ENCODE assay signal across 16 cellular contexts in the genomic region with DNA sequence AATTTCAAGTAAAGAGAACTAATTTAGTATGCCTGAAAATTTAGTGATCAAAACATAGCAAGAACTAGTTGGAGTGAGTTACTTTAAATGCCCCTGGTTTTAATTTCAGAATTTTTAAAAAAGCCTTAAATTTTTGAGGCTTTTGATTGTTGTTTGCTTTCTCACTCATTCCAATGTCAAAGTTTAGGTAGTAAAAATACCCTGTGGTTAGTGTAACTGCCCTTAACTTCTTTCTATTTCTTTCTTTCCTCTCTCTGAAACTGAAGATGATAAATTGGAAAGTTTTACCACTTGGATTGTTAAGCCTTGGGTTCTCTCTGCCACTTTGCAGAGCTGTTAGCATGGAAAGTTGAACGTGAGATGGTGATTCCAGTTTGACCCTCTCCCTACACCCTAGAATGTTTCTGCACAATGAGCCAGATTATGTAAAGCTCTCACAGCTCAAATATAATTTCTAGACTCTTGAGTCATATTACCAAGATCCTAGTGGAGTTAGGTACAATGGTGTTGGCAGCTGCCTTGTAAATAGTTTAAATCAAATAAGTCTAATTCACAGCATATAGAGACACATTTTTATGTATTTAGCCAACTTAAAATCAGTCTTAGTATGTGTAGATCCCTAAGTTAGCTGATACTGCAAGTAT.
DNase-seq lines count a peak whose midpoint lies in the region; ATAC-seq and TF ChIP-seq lines count a peak whose summit lies in the region.
"Had no signal": no experiment of that assay in that cellular context is flagged by ENCODE, and none has a peak within 500 bp of the region (broad histone marks: within the 10 kb centered on the region; RNA-seq: fewer than 3 reads in every experiment).

No MANE protein-coding gene starts in this region.

- H3K4me3 ChIP-seq in IMR-90 (ENCODE audit: insufficient read depth, low read depth, low read length) (no peak overlapping the region), gastrocnemius medialis (peak overlapping the region in 2 of 4 donors; percentile 2 to 3)
- H3K4me3 ChIP-seq: heart right ventricle, upper lobe of left lung had no signal

- peak overlapping the region; percentile 50 for H3K4me3 Mint-ChIP-seq in activated CD4-positive, alpha-beta T cell treated with anti-CD3 and anti-CD28 coated beads, Interleukin-2, amount 10 ng/mL, durations not matched to agents 24 days and 14 days
- H3K4me3 Mint-ChIP-seq in activated naive CD8-positive, alpha-beta T cell treated with anti-CD3 and anti-CD28 coated beads, Interleukin-2, amount 10 ng/mL, durations not matched to agents 7 days and 5 days: peak overlapping the region; percentile 68
- no peak overlapping the region for H3K4me3 Mint-ChIP-seq in type B pancreatic cell
- H3K4me3 Mint-ChIP-seq: brain, nephron had no signal

- TF ChIP-seq POLR2A in IMR-90 (IDR thresholded peaks at IDR 0.05; ENCODE audit: low read depth, low read length): no peak
- no peak for TF ChIP-seq POLR2A in gastrocnemius medialis (IDR thresholded peaks at IDR 0.05)

- BruUV-seq in IMR-90 (replicated peaks; lab: Mats Ljungman, UMichigan): no TSS peak

- H3K4me2 ChIP-seq in IMR-90 (ENCODE audit: low read depth, low read length): peak overlapping the region; percentile 55; the same call in 1 of the 2 replicates

- 0 out of 2 replicates have a peak overlapping the region, but pooled peaks have one; percentile 11 for H2BK20ac ChIP-seq in IMR-90 (ENCODE audit: low read depth, low read length)

- no peaks in the 10 kb centered on the region for H3K9me3 ChIP-seq in IMR-90 (ENCODE audit: control insufficient read depth, insufficient read depth, low read length)
- H3K9me3 ChIP-seq in gastrocnemius medialis: no peaks in the 10 kb centered on the region
- H3K9me3 ChIP-seq: heart right ventricle, upper lobe of left lung had no signal

- H3K27me3 ChIP-seq in IMR-90 (ENCODE audit: control insufficient read depth, insufficient read depth, low read length): no peaks in the 10 kb centered on the region
- H3K27me3 ChIP-seq in gastrocnemius medialis: no peaks in the 10 kb centered on the region
- H3K27me3 ChIP-seq: heart right ventricle, upper lobe of left lung had no signal

- 0 out of 2 replicates have a peak overlapping the region, but pooled peaks have one; percentile 49 for H2AK5ac ChIP-seq in IMR-90 (ENCODE audit: low read depth, low read length)

- H3K9me3 Mint-ChIP-seq in activated CD4-positive, alpha-beta T cell treated with anti-CD3 and anti-CD28 coated beads, Interleukin-2, amount 10 ng/mL, durations not matched to agents 24 days and 14 days: no peaks in the 10 kb centered on the region
- H3K9me3 Mint-ChIP-seq in activated naive CD8-positive, alpha-beta T cell treated with anti-CD3 and anti-CD28 coated beads, Interleukin-2, amount 10 ng/mL, durations not matched to agents 7 days and 5 days: no peaks in the 10 kb centered on the region
- H3K9me3 Mint-ChIP-seq in type B pancreatic cell: peaks cover 6% of the 10 kb centered on the region
- H3K9me3 Mint-ChIP-seq: brain, nephron had no signal

- WGBS in IMR-90 (ENCODE audit: extremely low coverage in 2 of 2, insufficient read length in 1 of 2), 2 experiments: no CpG with 5 or more reads among the region's 1 CpG

- H2BK120ac ChIP-seq in IMR-90 (ENCODE audit: low read depth, low read length): no peak overlapping the region

- H3K56ac ChIP-seq in IMR-90 (ENCODE audit: extremely low read depth, insufficient read depth, low read length): no peak overlapping the region

- H3K18ac ChIP-seq in IMR-90 (ENCODE audit: low read depth, low read length): peak overlapping the region; percentile 33; the same call in 1 of the 2 replicates

- no peak overlapping the region for H2AK9ac ChIP-seq in IMR-90 (replicated peaks; ENCODE audit: low read depth, low read length, poor library complexity)

- in situ Hi-C loops in IMR-90 (cut with MboI; ENCODE audit: low sequenced_read_pairs): no loop called here
- in situ Hi-C loops in gastrocnemius medialis (cut with MboI; ENCODE audit: low sequenced_read_pairs in 4 of 4): loop anchor here in 2 of 4 donors (10.0 to 25.0 kb wide), 3 partner anchors 87 to 1279 kb away; no protein-coding TSS in a partner anchor

- H2BK5ac ChIP-seq in IMR-90 (ENCODE audit: low read depth, low read length, poor library complexity, severe bottlenecking): peak overlapping the region; percentile 24

- DNase-seq in activated CD4-positive, alpha-beta T cell treated with anti-CD3 and anti-CD28 coated beads, Interleukin-2, amount 10 ng/mL, durations not matched to agents 24 days and 14 days: no peak
- no peak for DNase-seq in activated CD4-positive, alpha-beta T cell treated with anti-CD3 and anti-CD28 coated beads, Interleukin-2, amount 50 U/mL, for 48 hours
- DNase-seq in IMR-90 (no peak), gastrocnemius medialis (no peak), HEK293T (ENCODE audit: extremely low spot score) (no peak), type B pancreatic cell (ENCODE audit: extremely low spot score, unreplicated experiment) (no peak)
- no peak for DNase-seq in activated naive CD8-positive, alpha-beta T cell treated with anti-CD3 and anti-CD28 coated beads, Interleukin-2, amount 10 ng/mL, durations not matched to agents 7 days and 5 days
- no peak for DNase-seq in stimulated activated CD4-positive, alpha-beta T cell treated with anti-CD3 and anti-CD28 coated beads, Interleukin-2, amount 100 ng/mL, for 24 hours
- DNase-seq: activated CD8-positive, alpha-beta memory T cell treated with anti-CD3 and anti-CD28 coated beads, Interleukin-2, amount 50 U/mL, for 4 hours; heart right ventricle; NCI-H1092 treated with DMSO at 0.1 percent for 48 hours; NCI-H510A treated with DMSO at 0.1 percent for 48 hours; small intestine; upper lobe of left lung had no signal

- H2BK15ac ChIP-seq in IMR-90 (ENCODE audit: low read depth, low read length): no peak overlapping the region

- CTCF ChIA-PET in IMR-90 (lab: Yijun Ruan, JAX): interaction anchor here (1.5 to 1.9 kb wide), 2 partner anchors 10 to 105 kb away, joined by 4 to 6 read pairs; no protein-coding TSS in a partner anchor
- CTCF ChIA-PET in HEK293T (lab: Yijun Ruan, JAX): no interaction called here

- peaks cover 15% of the 10 kb centered on the region for H3K4me1 ChIP-seq in IMR-90 (ENCODE audit: control insufficient read depth, insufficient read depth, low read length)
- H3K4me1 ChIP-seq in gastrocnemius medialis: peaks cover 74 to 89% of the 10 kb centered on the region in 2 donors

- H3K4ac ChIP-seq in IMR-90 (ENCODE audit: low read depth, low read length): peak overlapping the region; percentile 33; the same call in 1 of the 2 replicates

- intact Hi-C loops in activated CD4-positive, alpha-beta T cell treated with anti-CD3 and anti-CD28 coated beads, Interleukin-2, amount 10 ng/mL, durations not matched to agents 24 days and 14 days (cut with micrococcal nuclease): loop anchor here (1.0 to 10.0 kb wide), 2 partner anchors 10 to 1377 kb away; a partner anchor contains a TSS
- intact Hi-C loops in IMR-90 (cut with micrococcal nuclease) (no loop called here), gastrocnemius medialis (cut with DNase I; ENCODE audit: low total_unique reads) (no loop called here)

- H3K27me3 Mint-ChIP-seq in activated CD4-positive, alpha-beta T cell treated with anti-CD3 and anti-CD28 coated beads, Interleukin-2, amount 10 ng/mL, durations not matched to agents 24 days and 14 days: no peaks in the 10 kb centered on the region
- no peaks in the 10 kb centered on the region for H3K27me3 Mint-ChIP-seq in activated naive CD8-positive, alpha-beta T cell treated with anti-CD3 and anti-CD28 coated beads, Interleukin-2, amount 10 ng/mL, durations not matched to agents 7 days and 5 days
- H3K27me3 Mint-ChIP-seq in type B pancreatic cell: no peaks in the 10 kb centered on the region
- H3K27me3 Mint-ChIP-seq: brain had no signal

- no peak for TF ChIP-seq CTCF in IMR-90 (conservative IDR thresholded peaks at IDR 0.05; ENCODE audit: low read depth, low read length)
- no peak for TF ChIP-seq CTCF in gastrocnemius medialis (IDR thresholded peaks at IDR 0.05 in 4 of 5, conservative IDR thresholded peaks at IDR 0.05 in 1 of 5)
- no peak for TF ChIP-seq CTCF in type B pancreatic cell (conservative IDR thresholded peaks at IDR 0.05)

- no peak overlapping the region for H3K9ac ChIP-seq in IMR-90 (ENCODE audit: low read depth, low read length)

- H3K14ac ChIP-seq in IMR-90 (replicated peaks; ENCODE audit: low read depth, low read length): 0 out of 2 replicates have a peak overlapping the region, but pooled peaks have one; percentile 29

- no peak for TF ChIP-seq RAD21 in IMR-90 (IDR thresholded peaks at IDR 0.05; ENCODE audit: low read length)

- H3K4me1 Mint-ChIP-seq in activated CD4-positive, alpha-beta T cell treated with anti-CD3 and anti-CD28 coated beads, Interleukin-2, amount 10 ng/mL, durations not matched to agents 24 days and 14 days: peaks cover 59% of the 10 kb centered on the region
- H3K4me1 Mint-ChIP-seq in activated naive CD8-positive, alpha-beta T cell treated with anti-CD3 and anti-CD28 coated beads, Interleukin-2, amount 10 ng/mL, durations not matched to agents 7 days and 5 days: peaks cover 69% of the 10 kb centered on the region
- peaks cover 5% of the 10 kb centered on the region for H3K4me1 Mint-ChIP-seq in type B pancreatic cell (ENCODE audit: unreplicated experiment)
- H3K4me1 Mint-ChIP-seq: nephron had no signal

- H3K27ac Mint-ChIP-seq in activated CD4-positive, alpha-beta T cell treated with anti-CD3 and anti-CD28 coated beads, Interleukin-2, amount 10 ng/mL, durations not matched to agents 24 days and 14 days: peak overlapping the region; percentile 81
- H3K27ac Mint-ChIP-seq in activated naive CD8-positive, alpha-beta T cell treated with anti-CD3 and anti-CD28 coated beads, Interleukin-2, amount 10 ng/mL, durations not matched to agents 7 days and 5 days: peak overlapping the region; percentile 78
- H3K27ac Mint-ChIP-seq in type B pancreatic cell: no peak overlapping the region
- H3K27ac Mint-ChIP-seq: nephron had no signal

- dilution Hi-C loops in IMR-90 (cut with HindIII; ENCODE audit: low sequenced_read_pairs, unreplicated experiment): no loop called here

- no peak overlapping the region for H4K8ac ChIP-seq in IMR-90 (ENCODE audit: low read depth in 2 of 2, low read length in 2 of 2)

- no peak overlapping the region for H3K27ac ChIP-seq in IMR-90 (ENCODE audit: insufficient read depth, low read length)
- peak overlapping the region; percentile 70 to 83 (median 78) for H3K27ac ChIP-seq in gastrocnemius medialis

- H3K23ac ChIP-seq in IMR-90 (ENCODE audit: low read depth, low read length): no peak overlapping the region

- H3K79me1 ChIP-seq in IMR-90 (ENCODE audit: low read depth in 1 of 2, low read length in 2 of 2): peaks cover 23 to 45% of the 10 kb centered on the region in 2 experiments

- peaks cover 33% of the 10 kb centered on the region for H3K36me3 Mint-ChIP-seq in activated CD4-positive, alpha-beta T cell treated with anti-CD3 and anti-CD28 coated beads, Interleukin-2, amount 10 ng/mL, durations not matched to agents 24 days and 14 days (ENCODE audit: low read depth)
- peaks cover 37% of the 10 kb centered on the region for H3K36me3 Mint-ChIP-seq in activated naive CD8-positive, alpha-beta T cell treated with anti-CD3 and anti-CD28 coated beads, Interleukin-2, amount 10 ng/mL, durations not matched to agents 7 days and 5 days
- H3K36me3 Mint-ChIP-seq in type B pancreatic cell: no peaks in the 10 kb centered on the region

- no peak overlapping the region for H4K5ac ChIP-seq in IMR-90 (ENCODE audit: low read depth, low read length)

- POLR2A ChIA-PET in IMR-90 (lab: Charles Lee; ENCODE audit: unreplicated experiment) (no interaction called here), HEK293T (lab: Yijun Ruan, JAX) (interaction anchor here (2.3 kb wide), 1 partner anchor 10 kb away, joined by 9 read pairs; no protein-coding TSS in a partner anchor)
- POLR2A ChIA-PET in activated naive CD8-positive, alpha-beta T cell treated with anti-CD3 and anti-CD28 coated beads, Interleukin-2, amount 10 ng/mL, durations not matched to agents 7 days and 5 days (lab: Charles Lee): interaction anchor here (0.9 to 1.5 kb wide), 5 partner anchors 9 to 77 kb away, joined by 3 to 12 read pairs (median 5); no protein-coding TSS in a partner anchor

- H4K91ac ChIP-seq in IMR-90 (ENCODE audit: insufficient read depth, low read depth, low read length): peak overlapping the region; percentile 25; the same call in 1 of the 2 replicates

- H3K36me3 ChIP-seq in IMR-90 (ENCODE audit: control insufficient read depth, insufficient read depth, low read length) (peaks cover 8% of the 10 kb centered on the region), gastrocnemius medialis (no peaks in the 10 kb centered on the region)
- H3K36me3 ChIP-seq: upper lobe of left lung had no signal

- H3K9me1 ChIP-seq in IMR-90 (ENCODE audit: insufficient read depth, low read length): no peaks in the 10 kb centered on the region; the same call in none of the 2 replicates

- peak; percentile 37; the same call in 1 of the 2 replicates for ATAC-seq in IMR-90 (ENCODE audit: low read depth)
- ATAC-seq in activated naive CD8-positive, alpha-beta T cell treated with anti-CD3 and anti-CD28 coated beads, Interleukin-2, amount 10 ng/mL, durations not matched to agents 7 days and 5 days (ENCODE audit: low read depth): peak; percentile 12
- peak in 1 of 2 donors; percentile 31 for ATAC-seq in gastrocnemius medialis

- no peaks in the 10 kb centered on the region for H4K20me1 ChIP-seq in IMR-90 (ENCODE audit: insufficient read depth, low read length)

- no peak overlapping the region for H2AFZ ChIP-seq in IMR-90 (replicated peaks; ENCODE audit: low read length, poor library complexity)
